Comparison of ENCODE assay signal across 8 cellular contexts in the genomic region with DNA sequence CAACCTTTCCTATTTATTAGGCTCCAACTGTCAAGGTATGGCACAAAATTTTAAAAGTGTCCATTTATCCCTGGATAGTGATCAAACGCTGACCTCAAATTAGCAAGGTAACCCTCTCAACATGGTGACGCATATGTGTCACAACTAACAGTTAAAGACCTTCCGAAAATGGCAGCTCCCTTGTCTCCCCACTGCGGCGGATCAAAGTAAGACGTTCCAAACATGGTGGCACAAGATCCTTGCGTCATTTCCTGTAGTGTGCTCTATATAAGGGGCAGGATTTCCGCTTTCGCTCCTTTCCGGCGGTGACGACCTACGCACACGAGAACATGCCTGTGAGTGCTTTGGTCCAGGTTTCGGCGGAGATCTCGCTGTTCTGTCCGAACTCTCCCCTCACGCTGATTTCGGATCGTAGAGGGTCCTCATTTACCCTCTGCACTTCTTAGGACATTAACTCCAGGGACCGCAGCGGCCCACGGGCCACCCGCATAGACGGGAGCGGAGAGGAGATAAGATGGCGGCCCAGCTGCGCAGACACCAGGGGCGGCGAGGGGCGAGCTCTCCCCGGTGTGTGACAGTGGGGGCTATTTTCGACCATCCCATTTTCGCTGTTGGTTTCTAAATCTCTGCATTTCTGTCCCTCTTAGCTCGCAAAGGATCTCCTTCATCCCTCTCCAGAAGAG. TPM values are rescaled to one million over a fixed set of nuclear protein-coding genes. Genes with fewer than 3 reads are reported as not detected.
DNase-seq lines count a peak whose midpoint lies in the region; ATAC-seq, FAIRE-seq and TF ChIP-seq lines count a peak whose summit lies in the region.

A gene (plus strand): TSS at position 295 of the 683 bp plus-strand sequence. CDS start 35 bp downstream, at position 330.

- TF ChIP-seq CTCF in fibroblast of the aortic adventitia (IDR thresholded peaks at IDR 0.05; ENCODE audit: insufficient read depth, low read length) (no peak), nephron (IDR thresholded peaks at IDR 0.05; ENCODE audit: unreplicated experiment in 3 of 3) (no peak)

- FAIRE-seq in H54 (lab: Jason Lieb, UNC): peak; percentile 60

- peaks cover 32% of the 10 kb centered on the region for H3K36me3 Mint-ChIP-seq in nephron (ENCODE audit: low read depth)

- ATAC-seq in stimulated activated naive CD8-positive, alpha-beta T cell treated with anti-CD3 and anti-CD28 coated beads, Interleukin-15, amount 100 ng/mL, for 72 hours: peak; percentile 90

- H3K4me3 Mint-ChIP-seq in nephron: peak within 1 kb of the TSS; percentile 91 to 96 (median 92)
- peak within 1 kb of the TSS; percentile 83 to 96 for H3K4me3 Mint-ChIP-seq in stimulated activated naive CD8-positive, alpha-beta T cell treated with anti-CD3 and anti-CD28 coated beads, Interleukin-15, amount 100 ng/mL, for 72 hours

- peak within 1 kb of the TSS; percentile 75 to 94 (median 85) for H3K27ac Mint-ChIP-seq in nephron
- peak within 1 kb of the TSS; percentile 99 to 100 for H3K27ac Mint-ChIP-seq in stimulated activated naive CD8-positive, alpha-beta T cell treated with anti-CD3 and anti-CD28 coated beads, Interleukin-15, amount 100 ng/mL, for 72 hours

- H3K4me1 Mint-ChIP-seq in nephron: peaks cover 36% of the 10 kb centered on the region
- H3K4me1 Mint-ChIP-seq in stimulated activated naive CD8-positive, alpha-beta T cell treated with anti-CD3 and anti-CD28 coated beads, Interleukin-15, amount 100 ng/mL, for 72 hours: peaks cover 55% of the 10 kb centered on the region

- no peaks in the 10 kb centered on the region for H3K27me3 ChIP-seq in MG63

- H3K9me3 Mint-ChIP-seq in nephron: no peaks in the 10 kb centered on the region
- H3K9me3 Mint-ChIP-seq in stimulated activated naive CD8-positive, alpha-beta T cell treated with anti-CD3 and anti-CD28 coated beads, Interleukin-15, amount 100 ng/mL, for 72 hours: no peaks in the 10 kb centered on the region

- peak within 1 kb of the TSS; percentile 96 for H3K4me3 ChIP-seq in MG63
- H3K4me3 ChIP-seq in fibroblast of the aortic adventitia (ENCODE audit: low read depth, low read length): peak within 1 kb of the TSS; percentile 90

- peak; percentile 99 for TF ChIP-seq POLR2A in H54 (IDR thresholded peaks at IDR 0.05; ENCODE audit: low read depth, low read length)

- peak; percentile 98 for DNase-seq in EH (ENCODE audit: low read depth)
- peak; percentile 72 for DNase-seq in H54 (ENCODE audit: insufficient read length, low spot score)
- peak; percentile 93 for DNase-seq in MG63
- peak; percentile 99 for DNase-seq in SHP77 treated with DMSO at 0.1 percent for 48 hours (lab: John Stamatoyannopoulos, UW)
- peak; percentile 94 for DNase-seq in activated effector memory CD4-positive, alpha-beta T cell treated with anti-CD3 and anti-CD28 coated beads, Interleukin-2, amount 50 U/mL, for 16 hours
- DNase-seq in fibroblast of the aortic adventitia (ENCODE audit: low read depth): peak; percentile 99
- peak; percentile 86 to 93 for DNase-seq in stimulated activated naive CD8-positive, alpha-beta T cell treated with anti-CD3 and anti-CD28 coated beads, Interleukin-15, amount 100 ng/mL, for 72 hours

- H3K36me3 ChIP-seq in MG63: peaks cover 50% of the 10 kb centered on the region

- no peaks in the 10 kb centered on the region for H3K27me3 Mint-ChIP-seq in nephron (ENCODE audit: low read depth)
- H3K27me3 Mint-ChIP-seq in stimulated activated naive CD8-positive, alpha-beta T cell treated with anti-CD3 and anti-CD28 coated beads, Interleukin-15, amount 100 ng/mL, for 72 hours: no peaks in the 10 kb centered on the region

- no peaks in the 10 kb centered on the region for H3K9me3 ChIP-seq in MG63

RNA-seq across cellular contexts. Expression of the gene that starts here (rescaled TPM):
- 1,401 and 2,666 TPM in 2 replicates for total RNA-seq in MG63 (2014; rRNA removed; shearing (Covaris generic); ENCODE audit: low replicate concordance)
- total RNA-seq in fibroblast of the aortic adventitia (ENCODE audit: low replicate concordance): 442 and 2,665 TPM in 2 replicates

Comparison
In these comparisons a context has a peak if more than half of its experiments do, and no peak if none do; other contexts are left out.
1. Peak in every context shown above with its lines: DNase-seq, ATAC-seq and H3K4me3 ChIP-seq.